ENCODE assay signal across 1 cellular context in the genomic region with DNA sequence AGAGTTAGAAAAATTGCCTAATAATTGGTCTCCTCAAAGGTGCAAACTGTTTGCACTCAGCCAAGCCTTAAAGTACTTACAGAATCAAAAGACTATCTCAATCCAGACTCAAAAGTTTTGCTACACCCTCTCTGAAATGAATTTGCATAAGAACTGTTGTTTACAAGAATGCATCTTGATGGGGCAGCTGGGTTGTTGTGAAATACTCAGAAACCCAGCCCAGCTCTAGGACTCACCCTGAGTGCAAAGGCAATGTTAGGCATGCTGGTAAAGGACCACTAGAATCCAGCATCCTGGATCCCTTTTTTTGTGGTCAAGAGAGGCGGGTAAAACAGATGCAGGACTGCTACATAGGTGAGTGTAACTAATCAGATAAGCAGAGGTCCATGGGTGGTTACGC.
TF ChIP-seq lines count a peak whose summit lies in the region.

No MANE protein-coding gene starts in this region.

TF ChIP-seq in GM23338, 12 proteins besides CTCF, POLR2A, EP300 and RAD21 (continued from another document):
- TF ChIP-seq REST (IDR thresholded peaks at IDR 0.05; ENCODE audit: unreplicated experiment) (no peak), ZNF114 (CRISPR knock-in tag; IDR thresholded peaks at IDR 0.05) (no peak), CREB1 (CRISPR knock-in tag; IDR thresholded peaks at IDR 0.05; ENCODE audit: low read depth) (no peak), POLR2AphosphoS5 (IDR thresholded peaks at IDR 0.05; ENCODE audit: low read depth) (no peak)
- TF ChIP-seq, protein P1, sequence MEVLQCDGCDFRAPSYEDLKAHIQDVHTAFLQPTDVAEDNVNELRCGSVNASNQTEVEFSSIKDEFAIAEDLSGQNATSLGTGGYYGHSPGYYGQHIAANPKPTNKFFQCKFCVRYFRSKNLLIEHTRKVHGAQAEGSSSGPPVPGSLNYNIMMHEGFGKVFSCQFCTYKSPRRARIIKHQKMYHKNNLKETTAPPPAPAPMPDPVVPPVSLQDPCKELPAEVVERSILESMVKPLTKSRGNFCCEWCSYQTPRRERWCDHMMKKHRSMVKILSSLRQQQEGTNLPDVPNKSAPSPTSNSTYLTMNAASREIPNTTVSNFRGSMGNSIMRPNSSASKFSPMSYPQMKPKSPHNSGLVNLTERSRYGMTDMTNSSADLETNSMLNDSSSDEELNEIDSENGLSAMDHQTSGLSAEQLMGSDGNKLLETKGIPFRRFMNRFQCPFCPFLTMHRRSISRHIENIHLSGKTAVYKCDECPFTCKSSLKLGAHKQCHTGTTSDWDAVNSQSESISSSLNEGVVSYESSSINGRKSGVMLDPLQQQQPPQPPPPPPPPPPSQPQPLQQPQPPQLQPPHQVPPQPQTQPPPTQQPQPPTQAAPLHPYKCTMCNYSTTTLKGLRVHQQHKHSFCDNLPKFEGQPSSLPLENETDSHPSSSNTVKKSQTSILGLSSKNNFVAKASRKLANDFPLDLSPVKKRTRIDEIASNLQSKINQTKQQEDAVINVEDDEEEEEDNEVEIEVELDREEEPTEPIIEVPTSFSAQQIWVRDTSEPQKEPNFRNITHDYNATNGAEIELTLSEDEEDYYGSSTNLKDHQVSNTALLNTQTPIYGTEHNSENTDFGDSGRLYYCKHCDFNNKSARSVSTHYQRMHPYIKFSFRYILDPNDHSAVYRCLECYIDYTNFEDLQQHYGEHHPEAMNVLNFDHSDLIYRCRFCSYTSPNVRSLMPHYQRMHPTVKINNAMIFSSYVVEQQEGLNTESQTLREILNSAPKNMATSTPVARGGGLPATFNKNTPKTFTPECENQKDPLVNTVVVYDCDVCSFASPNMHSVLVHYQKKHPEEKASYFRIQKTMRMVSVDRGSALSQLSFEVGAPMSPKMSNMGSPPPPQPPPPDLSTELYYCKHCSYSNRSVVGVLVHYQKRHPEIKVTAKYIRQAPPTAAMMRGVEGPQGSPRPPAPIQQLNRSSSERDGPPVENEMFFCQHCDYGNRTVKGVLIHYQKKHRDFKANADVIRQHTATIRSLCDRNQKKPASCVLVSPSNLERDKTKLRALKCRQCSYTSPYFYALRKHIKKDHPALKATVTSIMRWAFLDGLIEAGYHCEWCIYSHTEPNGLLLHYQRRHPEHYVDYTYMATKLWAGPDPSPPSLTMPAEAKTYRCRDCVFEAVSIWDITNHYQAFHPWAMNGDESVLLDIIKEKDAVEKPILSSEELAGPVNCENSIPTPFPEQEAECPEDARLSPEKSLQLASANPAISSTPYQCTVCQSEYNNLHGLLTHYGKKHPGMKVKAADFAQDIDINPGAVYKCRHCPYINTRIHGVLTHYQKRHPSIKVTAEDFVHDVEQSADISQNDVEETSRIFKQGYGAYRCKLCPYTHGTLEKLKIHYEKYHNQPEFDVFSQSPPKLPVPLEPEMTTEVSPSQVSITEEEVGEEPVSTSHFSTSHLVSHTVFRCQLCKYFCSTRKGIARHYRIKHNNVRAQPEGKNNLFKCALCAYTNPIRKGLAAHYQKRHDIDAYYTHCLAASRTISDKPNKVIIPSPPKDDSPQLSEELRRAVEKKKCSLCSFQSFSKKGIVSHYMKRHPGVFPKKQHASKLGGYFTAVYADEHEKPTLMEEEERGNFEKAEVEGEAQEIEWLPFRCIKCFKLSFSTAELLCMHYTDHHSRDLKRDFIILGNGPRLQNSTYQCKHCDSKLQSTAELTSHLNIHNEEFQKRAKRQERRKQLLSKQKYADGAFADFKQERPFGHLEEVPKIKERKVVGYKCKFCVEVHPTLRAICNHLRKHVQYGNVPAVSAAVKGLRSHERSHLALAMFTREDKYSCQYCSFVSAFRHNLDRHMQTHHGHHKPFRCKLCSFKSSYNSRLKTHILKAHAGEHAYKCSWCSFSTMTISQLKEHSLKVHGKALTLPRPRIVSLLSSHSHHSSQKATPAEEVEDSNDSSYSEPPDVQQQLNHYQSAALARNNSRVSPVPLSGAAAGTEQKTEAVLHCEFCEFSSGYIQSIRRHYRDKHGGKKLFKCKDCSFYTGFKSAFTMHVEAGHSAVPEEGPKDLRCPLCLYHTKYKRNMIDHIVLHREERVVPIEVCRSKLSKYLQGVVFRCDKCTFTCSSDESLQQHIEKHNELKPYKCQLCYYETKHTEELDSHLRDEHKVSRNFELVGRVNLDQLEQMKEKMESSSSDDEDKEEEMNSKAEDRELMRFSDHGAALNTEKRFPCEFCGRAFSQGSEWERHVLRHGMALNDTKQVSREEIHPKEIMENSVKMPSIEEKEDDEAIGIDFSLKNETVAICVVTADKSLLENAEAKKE (CRISPR knock-in tag; IDR thresholded peaks at IDR 0.05): no peak
